ENCODE assay signal across 12 cellular contexts in genomic region chr22:20015187-20015625, GRCh38. TPM values are rescaled to one million over a fixed set of nuclear protein-coding genes. Genes with fewer than 3 reads are reported as not detected.
DNase-seq lines count a peak whose midpoint lies in the region; ATAC-seq, FAIRE-seq and TF ChIP-seq lines count a peak whose summit lies in the region.
"Had no signal": no experiment of that assay in that cellular context is flagged by ENCODE, and none has a peak within 500 bp of the region (broad histone marks: within the 10 kb centered on the region; RNA-seq: fewer than 3 reads in every experiment).

No MANE protein-coding gene starts in this region.

- no peaks in the 10 kb centered on the region for H4K20me1 ChIP-seq in PC-3 (ENCODE audit: low read length)

- H3F3A ChIP-seq in PC-3 (ENCODE audit: low read length, unreplicated experiment): no peaks in the 10 kb centered on the region

- intact Hi-C loops in PC-3 (cut with micrococcal nuclease): loop anchor here (2.0 kb wide), 1 partner anchor 52 kb away; no protein-coding TSS in a partner anchor
- intact Hi-C loops in kidney (cut with DNase I): no loop called here

- H3K27ac ChIP-seq in PC-3 (ENCODE audit: low read length) (no peak overlapping the region), kidney (ENCODE audit: low read depth in 2 of 2, low read length in 2 of 2) (no peak overlapping the region)

- CTCF ChIA-PET in PC-3 (lab: Charles Lee): no interaction called here

- no peak overlapping the region for H3K27ac Mint-ChIP-seq in activated T-cell treated with anti-CD3 and anti-CD28 coated beads, Interleukin-2, amount 50 U/mL, for 72 hours
- no peak overlapping the region for H3K27ac Mint-ChIP-seq in stimulated activated memory B cell treated with anti-CD40 and anti-IgM and Interleukin-4, amounts not matched to agents 10 μg/mL and 1 μg/mL and 100 μg/mL, for 72 hours

- no peak for FAIRE-seq in kidney (lab: Jason Lieb, UNC)

- H3K9ac ChIP-seq in PC-3 (ENCODE audit: low read length) (no peak overlapping the region), kidney (ENCODE audit: low read length in 2 of 2) (peak overlapping the region in 1 of 2 donors; percentile 48)

- BruUV-seq in PC-3 (replicated peaks; lab: Mats Ljungman, UMichigan): no TSS peak

- H3K27me3 Mint-ChIP-seq in activated T-cell treated with anti-CD3 and anti-CD28 coated beads, Interleukin-2, amount 50 U/mL, for 72 hours (ENCODE audit: low read depth): peaks cover 25% of the 10 kb centered on the region
- H3K27me3 Mint-ChIP-seq in stimulated activated memory B cell treated with anti-CD40 and anti-IgM and Interleukin-4, amounts not matched to agents 10 μg/mL and 1 μg/mL and 100 μg/mL, for 72 hours: peaks cover 9% of the 10 kb centered on the region

- H2AFZ ChIP-seq in PC-3 (ENCODE audit: low read length): no peak overlapping the region

- H3K4me1 Mint-ChIP-seq in activated T-cell treated with anti-CD3 and anti-CD28 coated beads, Interleukin-2, amount 50 U/mL, for 72 hours (ENCODE audit: low read depth): peaks cover 10% of the 10 kb centered on the region
- H3K4me1 Mint-ChIP-seq in stimulated activated memory B cell treated with anti-CD40 and anti-IgM and Interleukin-4, amounts not matched to agents 10 μg/mL and 1 μg/mL and 100 μg/mL, for 72 hours: peaks cover 10% of the 10 kb centered on the region

- H3K4me2 ChIP-seq in PC-3 (ENCODE audit: low read length): peak overlapping the region; percentile 79

- peak overlapping the region; percentile 61; the same call in 1 of the 2 replicates for H3K4me3 ChIP-seq in PC-3 (ENCODE audit: low read length)
- no peak overlapping the region for H3K4me3 ChIP-seq in kidney (ENCODE audit: low read length in 2 of 2)

- no peak for ATAC-seq in activated T-cell treated with anti-CD3 and anti-CD28 coated beads, Interleukin-2, amount 50 U/mL, for 72 hours (replicated peaks in 1 of 2)
- no peak for ATAC-seq in PC-3
- ATAC-seq in stimulated activated memory B cell treated with anti-CD40 and anti-IgM and Interleukin-4, amounts not matched to agents 10 μg/mL and 1 μg/mL and 100 μg/mL, for 72 hours: no peak
- ATAC-seq in GM21447 (IDR thresholded peaks at IDR 0.05; ENCODE audit: unreplicated experiment): no peak
- no peak for ATAC-seq in HG03139 (IDR thresholded peaks at IDR 0.05; ENCODE audit: unreplicated experiment)
- ATAC-seq: gastroesophageal sphincter had no signal

- no peaks in the 10 kb centered on the region for H3K79me2 ChIP-seq in PC-3 (ENCODE audit: low read length)

- POLR2A ChIA-PET in PC-3 (lab: Charles Lee; ENCODE audit: unreplicated experiment): no interaction called here

- H3K27me3 ChIP-seq in PC-3 (ENCODE audit: low read length): no peaks in the 10 kb centered on the region
- H3K27me3 ChIP-seq: gastroesophageal sphincter, tibial artery had no signal

- H3K9me3 Mint-ChIP-seq in activated T-cell treated with anti-CD3 and anti-CD28 coated beads, Interleukin-2, amount 50 U/mL, for 72 hours: no peaks in the 10 kb centered on the region
- no peaks in the 10 kb centered on the region for H3K9me3 Mint-ChIP-seq in stimulated activated memory B cell treated with anti-CD40 and anti-IgM and Interleukin-4, amounts not matched to agents 10 μg/mL and 1 μg/mL and 100 μg/mL, for 72 hours

- no peak for DNase-seq in activated T-cell treated with anti-CD3 and anti-CD28 coated beads, Interleukin-2, amount 50 U/mL, for 72 hours
- no peak for DNase-seq in activated T-cell treated with anti-CD3 and anti-CD28 coated beads, Interleukin-2, amount 50 U/mL, for 1 hour
- DNase-seq in PC-3: no peak
- peak; percentile 65 for DNase-seq in kidney
- DNase-seq in COR-L47 (lab: John Stamatoyannopoulos, UW): no peak
- DNase-seq: NCI-H1048, SHP77 treated with DMSO at 0.1 percent for 48 hours had no signal

- H3K9me3 ChIP-seq in PC-3 (ENCODE audit: low read length) (no peaks in the 10 kb centered on the region), kidney (ENCODE audit: control insufficient read depth in 1 of 2, low read length in 2 of 2) (no peaks in the 10 kb centered on the region)
- H3K9me3 ChIP-seq: gastroesophageal sphincter, tibial artery had no signal

- TF ChIP-seq CTCF in PC-3 (conservative IDR thresholded peaks at IDR 0.05; ENCODE audit: low read depth, low read length): no peak
- TF ChIP-seq CTCF in kidney (IDR thresholded peaks at IDR 0.05; ENCODE audit: borderline replicate concordance, extremely low read depth, insufficient read depth): no peak

- H3K36me3 ChIP-seq in PC-3 (ENCODE audit: low read depth, low read length) (no peaks in the 10 kb centered on the region), kidney (ENCODE audit: control insufficient read depth in 1 of 2, insufficient read depth in 2 of 2, low read length in 2 of 2) (no peaks in the 10 kb centered on the region)
- H3K36me3 ChIP-seq: gastroesophageal sphincter, tibial artery had no signal

- H3K4me1 ChIP-seq in PC-3 (ENCODE audit: insufficient read depth, low read length) (0 out of 2 replicates have a peak, but pooled peaks cover under 1% of the 10 kb centered on the region), kidney (ENCODE audit: control insufficient read depth in 1 of 2, insufficient read depth in 1 of 2, low read depth in 1 of 2, low read length in 2 of 2) (peaks cover 6 to 27% of the 10 kb centered on the region in 2 donors)

- no peaks in the 10 kb centered on the region for H3K36me3 Mint-ChIP-seq in activated T-cell treated with anti-CD3 and anti-CD28 coated beads, Interleukin-2, amount 50 U/mL, for 72 hours (ENCODE audit: insufficient read depth in 2 of 2)
- H3K36me3 Mint-ChIP-seq in stimulated activated memory B cell treated with anti-CD40 and anti-IgM and Interleukin-4, amounts not matched to agents 10 μg/mL and 1 μg/mL and 100 μg/mL, for 72 hours: no peaks in the 10 kb centered on the region

- H3K9me2 ChIP-seq in PC-3 (replicated peaks; ENCODE audit: low read length): no peaks in the 10 kb centered on the region

- H3K4me3 Mint-ChIP-seq in activated T-cell treated with anti-CD3 and anti-CD28 coated beads, Interleukin-2, amount 50 U/mL, for 72 hours: peak overlapping the region; percentile 45 to 69
- peak overlapping the region; percentile 43 for H3K4me3 Mint-ChIP-seq in stimulated activated memory B cell treated with anti-CD40 and anti-IgM and Interleukin-4, amounts not matched to agents 10 μg/mL and 1 μg/mL and 100 μg/mL, for 72 hours

RNA-seq across cellular contexts. Expression of gene ARVCF, which starts 1.4 kb away (rescaled TPM):
- total RNA-seq in activated T-cell treated with anti-CD3 and anti-CD28 coated beads, Interleukin-2, amount 50 U/mL, for 72 hours: 1 to 10 TPM; 1.7 to 5.5 TPM
- total RNA-seq in PC-3 (2014; rRNA removed) (19.7 and 20.0 TPM in 2 replicates), kidney (21.9 TPM)
- 16.0 TPM for polyA plus RNA-seq in kidney (ENCODE audit: insufficient read depth, low read depth, low replicate concordance)

RNA-seq across cellular contexts. Expression of gene TANGO2, which starts 5.7 kb away (rescaled TPM):
- total RNA-seq in activated T-cell treated with anti-CD3 and anti-CD28 coated beads, Interleukin-2, amount 50 U/mL, for 72 hours: 10 to 100 TPM; 35.5 to 43.0 TPM
- total RNA-seq in PC-3 (2014; rRNA removed) (23.5 and 33.7 TPM in 2 replicates), kidney (27.7 TPM)
- 37.3 TPM for polyA plus RNA-seq in kidney (ENCODE audit: insufficient read depth, low read depth, low replicate concordance)
